29 cellular contexts compared by ENCODE assay signal in the genomic region with DNA sequence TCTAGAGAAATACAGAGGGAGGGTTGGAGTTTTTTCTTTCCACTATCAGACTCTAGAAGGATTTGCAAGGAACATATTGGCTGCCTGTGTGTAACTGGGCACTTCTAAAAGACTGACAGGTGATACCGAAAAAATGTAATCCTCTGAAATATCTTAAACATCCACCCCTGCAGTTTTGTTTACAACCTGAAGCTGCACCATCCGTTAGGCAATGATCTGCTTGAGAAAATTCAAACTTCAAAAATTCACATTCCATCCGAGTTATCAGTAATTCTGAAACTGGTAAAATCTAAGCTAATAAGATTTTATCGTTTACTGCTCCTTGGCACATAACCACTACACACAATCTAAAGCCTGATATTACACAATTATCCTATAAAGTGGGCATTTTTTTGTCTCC.
"Had no signal": no experiment of that assay in that cellular context is flagged by ENCODE, and none has a peak within 500 bp of the region (broad histone marks: within the 10 kb centered on the region; RNA-seq: fewer than 3 reads in every experiment).

No MANE protein-coding gene starts in this region.

- H3K9me3 Mint-ChIP-seq: activated T-helper 17 cell treated with anti-CD3 and anti-CD28 coated beads, Interleukin-2, amount 50 U/mL, for 72 hours had no signal

- H3K9me3 ChIP-seq: SJCRH30 had no signal

- H3K4me3 Mint-ChIP-seq: activated CD4-positive, alpha-beta T cell treated with anti-CD3 and anti-CD28 coated beads, Interleukin-2, amount 10 ng/mL, durations not matched to agents 24 days and 14 days; activated CD8-positive, alpha-beta T cell treated with anti-CD3 and anti-CD28 coated beads for 36 hours; activated naive CD8-positive, alpha-beta T cell treated with anti-CD3 and anti-CD28 coated beads for 36 hours; activated T-cell treated with anti-CD3 and anti-CD28 coated beads, Interleukin-2, amount 50 U/mL, for 72 hours; activated T-helper 17 cell treated with anti-CD3 and anti-CD28 coated beads, Interleukin-2, amount 50 U/mL, for 72 hours had no signal

- H3K4me1 ChIP-seq: SJCRH30 had no signal

- H3K4me3 ChIP-seq: SJCRH30, SK-N-MC had no signal

- H3K27ac Mint-ChIP-seq: activated CD4-positive, alpha-beta T cell treated with anti-CD3 and anti-CD28 coated beads, Interleukin-2, amount 10 ng/mL, durations not matched to agents 24 days and 14 days; activated CD8-positive, alpha-beta T cell treated with anti-CD3 and anti-CD28 coated beads for 36 hours; activated naive CD8-positive, alpha-beta T cell treated with anti-CD3 and anti-CD28 coated beads for 36 hours; activated T-cell treated with anti-CD3 and anti-CD28 coated beads, Interleukin-2, amount 50 U/mL, for 72 hours; activated T-helper 17 cell treated with anti-CD3 and anti-CD28 coated beads, Interleukin-2, amount 50 U/mL, for 72 hours had no signal

- H3K36me3 ChIP-seq: brain microvascular endothelial cell, SJCRH30, WERI-Rb-1 had no signal

- H3K27me3 ChIP-seq: brain microvascular endothelial cell, SJCRH30 had no signal

- ATAC-seq: activated CD8-positive, alpha-beta T cell treated with anti-CD3 and anti-CD28 coated beads for 36 hours; activated T-cell treated with anti-CD3 and anti-CD28 coated beads, Interleukin-2, amount 50 U/mL, for 72 hours; activated T-helper 17 cell treated with anti-CD3 and anti-CD28 coated beads, Interleukin-2, amount 50 U/mL, for 72 hours; Panc1 had no signal

- H3K27me3 Mint-ChIP-seq: activated CD8-positive, alpha-beta T cell treated with anti-CD3 and anti-CD28 coated beads for 36 hours; activated naive CD8-positive, alpha-beta T cell treated with anti-CD3 and anti-CD28 coated beads for 36 hours; activated T-helper 17 cell treated with anti-CD3 and anti-CD28 coated beads, Interleukin-2, amount 50 U/mL, for 72 hours had no signal

- DNase-seq: activated CD4-positive, alpha-beta T cell treated with anti-CD3 and anti-CD28 coated beads, Interleukin-2, amount 10 ng/mL, durations not matched to agents 24 days and 14 days; activated CD4-positive, alpha-beta T cell treated with anti-CD3 and anti-CD28 coated beads, Interleukin-2, amount 50 U/mL, for 4 hours; activated CD8-positive, alpha-beta T cell treated with anti-CD3 and anti-CD28 coated beads for 36 hours; activated effector memory CD4-positive, alpha-beta T cell treated with anti-CD3 and anti-CD28 coated beads, Interleukin-2, amount 50 U/mL, for 16 hours; activated naive CD4-positive, alpha-beta T cell; activated naive CD4-positive, alpha-beta T cell treated with anti-CD3 and anti-CD28 coated beads, Interleukin-2, amount 50 U/mL, for 16 hours; activated naive CD8-positive, alpha-beta T cell treated with anti-CD3 and anti-CD28 coated beads for 36 hours; activated T-cell treated with anti-CD3 and anti-CD28 coated beads, Interleukin-2, amount 50 U/mL, for 1 hour; activated T-cell treated with anti-CD3 and anti-CD28 coated beads, Interleukin-2, amount 50 U/mL, for 72 hours; amniotic stem cell; aorta; brain microvascular endothelial cell; central memory CD4-positive, alpha-beta T cell; Karpas-422; KBM-7; NCI-H1436; NCI-H1694; NCI-H1930; NCI-H2081 treated with DMSO at 0.1 percent for 48 hours; NCI-H510A; NCI-H526; NCI-H774; SHP77; SJCRH30; T1000; WERI-Rb-1 had no signal
